Comparison of ENCODE assay signal across 12 cellular contexts in genomic region chr5:45113726-45114125, GRCh38.
DNase-seq lines count a peak whose midpoint lies in the region; FAIRE-seq and TF ChIP-seq lines count a peak whose summit lies in the region.
"Had no signal": no experiment of that assay in that cellular context is flagged by ENCODE, and none has a peak within 500 bp of the region (broad histone marks: within the 10 kb centered on the region; RNA-seq: fewer than 3 reads in every experiment).

No MANE protein-coding gene starts in this region.

- TF ChIP-seq CTCF in epithelial cell of esophagus (IDR thresholded peaks at IDR 0.05; ENCODE audit: insufficient read depth, low read depth, low read length, missing control alignments): no peak
- no peak for TF ChIP-seq CTCF in smooth muscle cell (IDR thresholded peaks at IDR 0.05; ENCODE audit: borderline replicate concordance, insufficient read depth, poor library complexity, severe bottlenecking)
- TF ChIP-seq CTCF in coronary artery (IDR thresholded peaks at IDR 0.05): no peak

- H3K9me3 ChIP-seq in smooth muscle cell (replicated peaks; ENCODE audit: low read depth): no peaks in the 10 kb centered on the region
- H3K9me3 ChIP-seq: BLaER1 treated with 17β-estradiol and CSF1 and Interleukin-3, amounts not matched to agents 10 nM and 100 nM had no signal

- 59% methylated on average over 2 of the region's 2 CpGs for WGBS in smooth muscle cell (ENCODE audit: low lambda C conversion rate)

- H3K4me1 ChIP-seq in smooth muscle cell (ENCODE audit: low read depth): peaks cover 5% of the 10 kb centered on the region
- H3K4me1 ChIP-seq: BLaER1 treated with 17β-estradiol and CSF1 and Interleukin-3, amounts not matched to agents 10 nM and 100 nM had no signal

- no peak overlapping the region for H3K4me2 ChIP-seq in smooth muscle cell
- H3K4me2 ChIP-seq: BLaER1 treated with 17β-estradiol and CSF1 and Interleukin-3, amounts not matched to agents 10 nM and 100 nM had no signal

- H3K36me3 ChIP-seq in smooth muscle cell (ENCODE audit: low read depth): no peaks in the 10 kb centered on the region
- H3K36me3 ChIP-seq: BLaER1 treated with 17β-estradiol and CSF1 and Interleukin-3, amounts not matched to agents 10 nM and 100 nM had no signal

- H3K27ac ChIP-seq in smooth muscle cell (ENCODE audit: low read depth): no peak overlapping the region
- no peak overlapping the region for H3K27ac ChIP-seq in coronary artery
- H3K27ac ChIP-seq: BLaER1 treated with 17β-estradiol and CSF1 and Interleukin-3, amounts not matched to agents 10 nM and 100 nM had no signal

- FAIRE-seq in RCC 7860 (lab: Jason Lieb, UNC): peak; percentile 84

- no peaks in the 10 kb centered on the region for H3K27me3 ChIP-seq in smooth muscle cell (ENCODE audit: low read depth)
- H3K27me3 ChIP-seq: BLaER1 treated with 17β-estradiol and CSF1 and Interleukin-3, amounts not matched to agents 10 nM and 100 nM had no signal

- no peak overlapping the region for H3K4me3 ChIP-seq in epithelial cell of esophagus (ENCODE audit: low read length)
- no peak overlapping the region for H3K4me3 ChIP-seq in smooth muscle cell
- H3K4me3 ChIP-seq in coronary artery: no peak overlapping the region
- H3K4me3 ChIP-seq: BLaER1 treated with 17β-estradiol and CSF1 and Interleukin-3, amounts not matched to agents 10 nM and 100 nM had no signal

- no peaks in the 10 kb centered on the region for H3F3A ChIP-seq in smooth muscle cell (ENCODE audit: low read depth)

- DNase-seq in HK-2 (ENCODE audit: unreplicated experiment): peak; percentile 22
- peak; percentile 86 for DNase-seq in RCC 7860 (ENCODE audit: low spot score)
- peak; percentile 4 for DNase-seq in epithelial cell of esophagus (ENCODE audit: low read depth)
- peak; percentile 88 for DNase-seq in renal cortical epithelial cell (ENCODE audit: low read depth)
- DNase-seq in smooth muscle cell (lab: John Stamatoyannopoulos, UW; ENCODE audit: unreplicated experiment): no peak
- no peak for DNase-seq in nucleus accumbens (lab: John Stamatoyannopoulos, UW)
- no peak for DNase-seq in coronary artery (ENCODE audit: low spot score)
- DNase-seq: NCI-H1092 treated with DMSO at 0.1 percent for 48 hours, NCI-H1694 treated with DMSO at 0.1 percent for 48 hours, NCI-H82, SIG-M5 had no signal

- H2AFZ ChIP-seq in smooth muscle cell (ENCODE audit: low read depth): no peak overlapping the region

- no peaks in the 10 kb centered on the region for H3K79me2 ChIP-seq in smooth muscle cell (ENCODE audit: low read depth)

- H4K20me1 ChIP-seq in smooth muscle cell (ENCODE audit: low read depth): no peaks in the 10 kb centered on the region
- H4K20me1 ChIP-seq: BLaER1 treated with 17β-estradiol and CSF1 and Interleukin-3, amounts not matched to agents 10 nM and 100 nM had no signal

- H3K9ac ChIP-seq in smooth muscle cell (ENCODE audit: low read depth): no peak overlapping the region
- H3K9ac ChIP-seq: BLaER1 treated with 17β-estradiol and CSF1 and Interleukin-3, amounts not matched to agents 10 nM and 100 nM had no signal

Comparison
In these comparisons a context has a peak if more than half of its experiments do, and no peak if none do; other contexts are left out.
1. DNase-seq: peak in HK-2 (single experiment), RCC 7860 (single experiment), epithelial cell of esophagus (single experiment) and renal cortical epithelial cell (single experiment); none in smooth muscle cell (single experiment), nucleus accumbens (0 of 56) and coronary artery (single experiment).